Comparison of ENCODE assay signal across 1 cellular context in the genomic region with DNA sequence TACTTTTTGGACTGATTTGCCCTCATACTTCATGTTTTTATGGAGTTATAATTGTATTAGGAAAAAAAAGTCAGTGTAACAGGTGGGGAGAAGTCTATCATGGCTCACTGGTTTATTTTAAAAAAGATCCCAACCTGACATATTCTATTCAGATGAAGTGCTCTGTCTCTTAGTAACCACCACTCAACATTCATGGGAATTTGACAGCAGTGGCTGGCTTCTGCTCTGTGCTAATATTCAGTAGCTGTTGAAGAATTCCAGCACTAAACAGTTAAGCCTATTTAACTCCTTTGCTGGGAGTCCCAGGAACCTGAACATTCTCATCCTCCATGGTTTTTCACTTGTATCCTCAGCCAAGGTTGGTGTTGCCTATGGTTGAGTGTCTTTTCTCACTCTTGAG.
TF ChIP-seq lines count a peak whose summit lies in the region.

No MANE protein-coding gene starts in this region.

TF ChIP-seq in neural cell, 6 proteins besides CTCF, POLR2A, EP300 and RAD21:
- TF ChIP-seq REST (IDR thresholded peaks at IDR 0.05; ENCODE audit: borderline replicate concordance) (no peak), TAF1 (IDR thresholded peaks at IDR 0.05; ENCODE audit: low read depth) (no peak), POLR2AphosphoS5 (IDR thresholded peaks at IDR 0.05) (no peak), SMC3 (conservative IDR thresholded peaks at IDR 0.05; ENCODE audit: poor library complexity) (no peak), EZH2 (IDR thresholded peaks at IDR 0.05; ENCODE audit: borderline replicate concordance, insufficient read depth, low read length, poor library complexity, severe bottlenecking) (no peak), MXI1 (conservative IDR thresholded peaks at IDR 0.05; ENCODE audit: poor library complexity, severe bottlenecking) (no peak)
